Comparison of ENCODE assay signal across 12 cellular contexts in the genomic region with DNA sequence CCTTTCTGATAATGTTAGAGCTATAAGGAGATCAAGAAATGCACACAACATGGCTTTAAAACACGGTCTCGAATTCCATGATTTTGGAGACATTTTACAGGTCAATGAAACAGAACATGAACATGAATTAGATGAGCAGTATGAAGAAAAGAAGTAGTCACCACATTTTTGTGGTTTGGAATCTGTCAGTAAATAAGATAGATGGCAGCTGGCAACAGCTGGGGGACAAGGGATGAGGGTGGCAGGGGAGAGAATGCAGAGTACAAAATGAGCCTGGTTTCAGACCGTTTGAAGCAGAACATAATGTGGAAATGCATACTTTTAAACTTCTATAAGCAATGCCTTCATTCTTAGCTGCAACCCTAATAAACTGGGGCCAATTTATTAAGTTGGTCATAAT.
A peak's percentile ranks its signal among the peaks of the same experiment; 100 is the strongest.
DNase-seq lines count a peak whose midpoint lies in the region; ATAC-seq, FAIRE-seq and TF ChIP-seq lines count a peak whose summit lies in the region.
"Had no signal": no experiment of that assay in that cellular context is flagged by ENCODE, and none has a peak within 500 bp of the region (broad histone marks: within the 10 kb centered on the region; RNA-seq: fewer than 3 reads in every experiment).

No MANE protein-coding gene starts in this region.

- H3K4me2 ChIP-seq in GM12878 (ENCODE audit: control insufficient read depth, insufficient read depth) (no peak overlapping the region), osteoblast (ENCODE audit: insufficient read depth, low read length) (peak overlapping the region; percentile 73), neuronal stem cell (ENCODE audit: insufficient read depth, low read length, poor library complexity, severe bottlenecking) (no peak overlapping the region)

- H3K18ac ChIP-seq in neuronal stem cell (ENCODE audit: low read length) = no peak overlapping the region

- H3K27ac ChIP-seq in GM12878 (ENCODE audit: control insufficient read depth, insufficient read depth) = no peak overlapping the region
- peak overlapping the region; percentile 9 for H3K27ac ChIP-seq in osteoblast (ENCODE audit: low read depth, low read length)
- H3K27ac ChIP-seq in neuronal stem cell (replicated peaks; ENCODE audit: low read length) = no peak overlapping the region
- H3K27ac ChIP-seq in stomach = no peak overlapping the region
- H3K27ac ChIP-seq: adrenal gland, epithelial cell of prostate had no signal

- no peak overlapping the region for H2BK120ac ChIP-seq in neuronal stem cell (ENCODE audit: low read depth, low read length)

- intact Hi-C loops in GM12878 (cut with micrococcal nuclease; ENCODE audit: unreplicated experiment) = no loop called here
- intact Hi-C loops in stomach (cut with DNase I; ENCODE audit: low total_unique reads) = no loop called here
- intact Hi-C loops in Caco-2 (cut with micrococcal nuclease; ENCODE audit: unreplicated experiment) = no loop called here

- H2AFZ ChIP-seq in GM12878 (ENCODE audit: control insufficient read depth, low read depth, low read length) (no peak overlapping the region), osteoblast (ENCODE audit: low read length) (no peak overlapping the region), neuronal stem cell (ENCODE audit: low read length) (no peak overlapping the region)

- no peak overlapping the region for H4K8ac ChIP-seq in neuronal stem cell (ENCODE audit: low read depth, low read length)

- SMC1A ChIA-PET in GM12878 (lab: Charles Lee; ENCODE audit: uncharacterized antibody, unreplicated experiment) = interaction anchor here (0.7 to 10.5 kb wide), 8 partner anchors 11 to 163 kb away, joined by 3 to 104 read pairs (median 4); no protein-coding TSS in a partner anchor

- H2BK15ac ChIP-seq in neuronal stem cell (ENCODE audit: low read length) = no peak overlapping the region

- no peaks in the 10 kb centered on the region for H3K9me3 Mint-ChIP-seq in Caco-2 (ENCODE audit: unreplicated experiment)

- no peak overlapping the region for H3K9ac ChIP-seq in GM12878 (ENCODE audit: control insufficient read depth, insufficient read depth, low read length)
- no peak overlapping the region for H3K9ac ChIP-seq in neuronal stem cell (ENCODE audit: low read depth, low read length, poor library complexity)

- POLR2A ChIA-PET in GM12878 (lab: Charles Lee) = interaction anchor here (1.3 kb wide), 1 partner anchor 10 kb away, joined by 7 read pairs; no protein-coding TSS in a partner anchor
- POLR2A ChIA-PET in Caco-2 (lab: Charles Lee) = no interaction called here

- H3K4me3 ChIP-seq in GM12878 = no peak overlapping the region
- peak overlapping the region; percentile 50 for H3K4me3 ChIP-seq in osteoblast (ENCODE audit: insufficient read depth, low read length)
- no peak overlapping the region for H3K4me3 ChIP-seq in neuronal stem cell (ENCODE audit: low read length in 2 of 2)
- H3K4me3 ChIP-seq in stomach = no peak overlapping the region
- H3K4me3 ChIP-seq in Caco-2 (ENCODE audit: low read depth, low read length) = no peak overlapping the region
- H3K4me3 ChIP-seq: adrenal gland had no signal

- H4K20me1 ChIP-seq in GM12878 (ENCODE audit: control insufficient read depth, insufficient read depth) (no peaks in the 10 kb centered on the region), osteoblast (ENCODE audit: insufficient read depth, low read length) (no peaks in the 10 kb centered on the region)

- RAD21 ChIA-PET in GM12878 (lab: Charles Lee; ENCODE audit: unreplicated experiment) = interaction anchor here (0.7 to 7.9 kb wide), 4 partner anchors 22 to 105 kb away, joined by 3 to 46 read pairs (median 3); no protein-coding TSS in a partner anchor

- no peak overlapping the region for H3K14ac ChIP-seq in neuronal stem cell (ENCODE audit: low read length)

- no peak for DNase-seq in GM12892 (ENCODE audit: insufficient read length)
- no peak for DNase-seq in GM12878 (ENCODE audit: low read depth, low spot score)
- DNase-seq in osteoblast (ENCODE audit: insufficient read length, low spot score, missing footprints) = no peak
- no peak for DNase-seq in neuronal stem cell (ENCODE audit: low spot score)
- no peak for DNase-seq in GF-D8 (lab: John Stamatoyannopoulos, UW)
- DNase-seq in stomach = no peak
- DNase-seq in Caco-2 = no peak
- DNase-seq: DMS79 treated with DMSO at 0.1 percent for 48 hours, NCI-H2227 treated with DMSO at 0.1 percent for 48 hours had no signal

- no peak overlapping the region for H3K23ac ChIP-seq in neuronal stem cell (ENCODE audit: low read depth, low read length, poor library complexity)

- TF ChIP-seq RAD21 in Ishikawa (IDR thresholded peaks at IDR 0.05; ENCODE audit: low read depth) (no peak), GM12878 (IDR thresholded peaks at IDR 0.05; ENCODE audit: insufficient read depth, low read depth, low read length) (no peak)

- no peaks in the 10 kb centered on the region for H3K79me2 ChIP-seq in GM12878 (ENCODE audit: control insufficient read depth, insufficient read depth, low read length)
- no peaks in the 10 kb centered on the region for H3K79me2 ChIP-seq in osteoblast (ENCODE audit: insufficient read depth, low read length)

- peak; percentile 56 for ATAC-seq in GM12878

- in situ Hi-C loops in GM12878 (cut with MboI) = no loop called here

- H3K4me1 ChIP-seq in GM12878 (ENCODE audit: control insufficient read depth, insufficient read depth, low read length) = peaks cover 21% of the 10 kb centered on the region
- peaks cover 22% of the 10 kb centered on the region for H3K4me1 ChIP-seq in osteoblast (ENCODE audit: insufficient read depth, low read length)
- no peaks in the 10 kb centered on the region for H3K4me1 ChIP-seq in neuronal stem cell (ENCODE audit: control insufficient read depth in 2 of 2, insufficient read depth in 1 of 2, low read depth in 1 of 2, low read length in 2 of 2)
- no peaks in the 10 kb centered on the region for H3K4me1 ChIP-seq in stomach
- H3K4me1 ChIP-seq in Caco-2 = no peaks in the 10 kb centered on the region
- H3K4me1 ChIP-seq: adrenal gland had no signal

- no peak overlapping the region for H3K27ac Mint-ChIP-seq in Caco-2 (ENCODE audit: unreplicated experiment)

- H2AK5ac ChIP-seq in neuronal stem cell (ENCODE audit: low read depth, low read length) = no peak overlapping the region

- TF ChIP-seq CTCF in GM12878 (IDR thresholded peaks at IDR 0.05 in 2 of 3, conservative IDR thresholded peaks at IDR 0.05 in 1 of 3; ENCODE audit: control insufficient read depth in 2 of 3, extremely low read depth in 1 of 3, insufficient read depth in 1 of 3, low read depth in 3 of 3, low read length in 3 of 3) (no peak), osteoblast (IDR thresholded peaks at IDR 0.05; ENCODE audit: extremely low read depth, low read depth, low read length) (no peak), stomach (IDR thresholded peaks at IDR 0.05) (no peak), Caco-2 (IDR thresholded peaks at IDR 0.05; ENCODE audit: insufficient read depth in 1 of 2, low read depth in 1 of 2, low read length in 1 of 2, severe bottlenecking in 1 of 2, unreplicated experiment in 1 of 2) (no peak)

- H3K36me3 ChIP-seq in GM12878 (ENCODE audit: control insufficient read depth in 2 of 2, insufficient read depth in 2 of 2, low read length in 1 of 2) (peaks cover 2 to 4% of the 10 kb centered on the region in 2 experiments; a peak in 2 of 4 replicates), osteoblast (ENCODE audit: insufficient read depth, low read length) (peaks cover 9% of the 10 kb centered on the region), neuronal stem cell (replicated peaks in 1 of 2; ENCODE audit: control insufficient read depth in 2 of 2, insufficient read depth in 2 of 2, low read length in 2 of 2) (peaks cover 0 to 17% of the 10 kb centered on the region in 2 donors), stomach (peaks cover 0 to 30% (median 20%) of the 10 kb centered on the region in 4 donors), Caco-2 (ENCODE audit: control insufficient read depth, insufficient read depth, low read length) (no peaks in the 10 kb centered on the region)

- no peak overlapping the region for H3K4ac ChIP-seq in neuronal stem cell (ENCODE audit: low read length)

- 58% methylated on average over 3 of the region's 3 CpGs for WGBS in GM12878 (ENCODE audit: insufficient coverage, insufficient replicate concordance, low lambda C conversion rate, missing lambda C conversion rate)
- no CpG with 5 or more reads among the region's 3 CpGs for WGBS in neuronal stem cell (ENCODE audit: extremely low coverage in 2 of 2, insufficient read length in 2 of 2, insufficient replicate concordance in 1 of 2), 2 donors
- WGBS in stomach, 5 donors = 61 to 73% (median 67%) methylated on average over 3 of the region's 3 CpGs

- TF ChIP-seq POLR2A in GM12892 (IDR thresholded peaks at IDR 0.05; ENCODE audit: low read depth, low read length) (no peak), GM12878 (IDR thresholded peaks at IDR 0.05; ENCODE audit: low read depth, low read length) (no peak), stomach (IDR thresholded peaks at IDR 0.05) (no peak)

- H3K27me3 ChIP-seq in GM12878 (replicated peaks in 1 of 2; ENCODE audit: control insufficient read depth in 2 of 2, insufficient read depth in 2 of 2, low read length in 1 of 2) = no peaks in the 10 kb centered on the region
- no peaks in the 10 kb centered on the region for H3K27me3 ChIP-seq in osteoblast (ENCODE audit: insufficient read depth, low read length)
- no peaks in the 10 kb centered on the region for H3K27me3 ChIP-seq in neuronal stem cell (ENCODE audit: control insufficient read depth in 3 of 3, insufficient read depth in 3 of 3, low read depth in 1 of 3, low read length in 3 of 3)
- no peaks in the 10 kb centered on the region for H3K27me3 ChIP-seq in stomach
- no peaks in the 10 kb centered on the region for H3K27me3 ChIP-seq in Caco-2 (replicated peaks; ENCODE audit: control insufficient read depth, insufficient read depth, low read length)
- H3K27me3 ChIP-seq: adrenal gland had no signal

- peaks cover 4% of the 10 kb centered on the region for H3K36me3 Mint-ChIP-seq in Caco-2 (ENCODE audit: insufficient read depth, unreplicated experiment)

- H3K79me1 ChIP-seq in neuronal stem cell (ENCODE audit: low read depth, low read length) = no peaks in the 10 kb centered on the region

- H3K4me1 Mint-ChIP-seq in Caco-2 (ENCODE audit: low read depth, unreplicated experiment) = no peaks in the 10 kb centered on the region

- H3K9me3 ChIP-seq in GM12878 (replicated peaks; ENCODE audit: control insufficient read depth, insufficient read depth, low read length) (no peaks in the 10 kb centered on the region), osteoblast (ENCODE audit: low read depth, low read length) (no peaks in the 10 kb centered on the region), neuronal stem cell (replicated peaks in 1 of 2; ENCODE audit: control insufficient read depth in 2 of 2, insufficient read depth in 1 of 2, low read depth in 1 of 2, low read length in 2 of 2) (no peaks in the 10 kb centered on the region), stomach (no peaks in the 10 kb centered on the region), Caco-2 (no peaks in the 10 kb centered on the region)
- H3K9me3 ChIP-seq: adrenal gland had no signal

- no peak for TF ChIP-seq EP300 in Ishikawa (IDR thresholded peaks at IDR 0.05; ENCODE audit: borderline replicate concordance)
- no peak; a peak in 1 of 4 replicates for TF ChIP-seq EP300 in GM12878 (IDR thresholded peaks at IDR 0.05; ENCODE audit: borderline replicate concordance in 1 of 2, control insufficient read depth in 1 of 2, low read depth in 2 of 2, low read length in 2 of 2)
- no peak for TF ChIP-seq EP300 in stomach (IDR thresholded peaks at IDR 0.05)

- BruUV-seq in GM12878 (replicated peaks; lab: Mats Ljungman, UMichigan) (no TSS peak), Caco-2 (replicated peaks; lab: Mats Ljungman, UMichigan) (no TSS peak)

- CTCF ChIA-PET in GM12878 (lab: Yijun Ruan, JAX) = interaction anchor here (0.9 to 6.8 kb wide), 4 partner anchors 8 to 79 kb away, joined by 3 to 28 read pairs (median 4); no protein-coding TSS in a partner anchor
- CTCF ChIA-PET in Caco-2 (lab: Charles Lee) = no interaction called here

- H3K27me3 Mint-ChIP-seq in Caco-2 (ENCODE audit: insufficient read depth, unreplicated experiment) = no peaks in the 10 kb centered on the region

- peak; percentile 33 for FAIRE-seq in GM12892 (lab: Jason Lieb, UNC)
- FAIRE-seq in GM12878 (lab: Jason Lieb, UNC) = no peak

- H4K91ac ChIP-seq in neuronal stem cell (ENCODE audit: low read depth, low read length, poor library complexity) = no peak overlapping the region

- no peak overlapping the region for H2BK12ac ChIP-seq in neuronal stem cell (ENCODE audit: low read length)

- no peak overlapping the region for H2BK5ac ChIP-seq in neuronal stem cell (ENCODE audit: low read length)

- H3K4me3 Mint-ChIP-seq in Caco-2 (ENCODE audit: unreplicated experiment) = no peak overlapping the region
